Comparison of ENCODE assay signal across 26 cellular contexts in the genomic region with DNA sequence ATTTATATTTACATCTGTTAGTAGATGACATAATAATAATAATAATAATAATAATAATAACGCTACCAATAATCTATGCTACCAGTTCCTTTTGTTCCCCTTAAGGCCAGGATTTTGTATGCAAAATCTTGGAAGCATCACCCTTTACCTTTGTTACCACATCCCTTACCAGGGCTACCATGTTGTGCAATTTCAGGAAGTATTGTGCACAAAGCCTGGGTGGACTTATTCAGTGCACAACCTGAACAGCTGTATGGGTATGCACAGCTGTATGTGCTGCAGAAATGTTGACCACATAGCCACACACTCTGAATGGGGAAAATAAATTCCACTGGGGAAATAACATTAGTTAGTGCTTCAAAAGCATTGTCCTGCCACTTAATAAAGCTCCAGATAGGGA. TPM values are rescaled to one million over a fixed set of nuclear protein-coding genes. Genes with fewer than 3 reads are reported as not detected.
"Had no signal": no experiment of that assay in that cellular context is flagged by ENCODE, and none has a peak within 500 bp of the region (broad histone marks: within the 10 kb centered on the region; RNA-seq: fewer than 3 reads in every experiment).

No MANE protein-coding gene starts in this region.

- H3K36me3 Mint-ChIP-seq: activated naive CD8-positive, alpha-beta T cell treated with anti-CD3 and anti-CD28 coated beads, Interleukin-2, amount 10 ng/mL, durations not matched to agents 7 days and 5 days; brain; natural killer cell; neural progenitor cell had no signal

- H3K27ac ChIP-seq: ascending aorta, heart right ventricle, left lung, lower lobe of right lung, neural progenitor cell, tibial nerve had no signal

- H2AFZ ChIP-seq: neural progenitor cell had no signal

- H3K4me3 ChIP-seq: ascending aorta, esophagus squamous epithelium, heart right ventricle, left lung, lower lobe of right lung, neural progenitor cell, tibial nerve had no signal

- H3K9me3 Mint-ChIP-seq: activated naive CD4-positive, alpha-beta T cell treated with anti-CD3 and anti-CD28 coated beads for 36 hours; activated naive CD8-positive, alpha-beta T cell treated with anti-CD3 and anti-CD28 coated beads, Interleukin-2, amount 10 ng/mL, durations not matched to agents 7 days and 5 days; natural killer cell; neural progenitor cell had no signal

- H3K4me1 ChIP-seq: ascending aorta, heart right ventricle, left lung, lower lobe of right lung, neural progenitor cell, tibial nerve had no signal

- H3K4me3 Mint-ChIP-seq: activated naive CD4-positive, alpha-beta T cell treated with anti-CD3 and anti-CD28 coated beads for 36 hours; activated naive CD8-positive, alpha-beta T cell treated with anti-CD3 and anti-CD28 coated beads, Interleukin-2, amount 10 ng/mL, durations not matched to agents 7 days and 5 days; brain; natural killer cell; neural progenitor cell had no signal

- H3K27ac Mint-ChIP-seq: activated naive CD4-positive, alpha-beta T cell treated with anti-CD3 and anti-CD28 coated beads for 36 hours; natural killer cell; neural progenitor cell had no signal

- H3K4me1 Mint-ChIP-seq: neural progenitor cell had no signal

- H3K27me3 ChIP-seq: ascending aorta, neural progenitor cell had no signal

- H3K4me2 ChIP-seq: neural progenitor cell had no signal

- DNase-seq: activated CD4-positive, alpha-beta T cell treated with anti-CD3 and anti-CD28 coated beads for 4 hours; activated CD4-positive, alpha-beta T cell treated with anti-CD3 and anti-CD28 coated beads, Interleukin-2, amount 50 U/mL, for 4 hours; activated CD8-positive, alpha-beta memory T cell treated with anti-CD3 and anti-CD28 coated beads for 24 hours; activated effector memory CD4-positive, alpha-beta T cell treated with Interleukin-2 at 50 U/mL for 16 hours; activated naive CD4-positive, alpha-beta T cell treated with anti-CD3 and anti-CD28 coated beads for 36 hours; activated naive CD8-positive, alpha-beta T cell treated with anti-CD3 and anti-CD28 coated beads, Interleukin-2, amount 10 ng/mL, durations not matched to agents 7 days and 5 days; caudate nucleus; esophagus squamous epithelium; foreskin melanocyte; heart right ventricle; kidney glomerular epithelial cell; left lung; lower lobe of right lung; natural killer cell; posterior cingulate gyrus; right cardiac atrium; stimulated activated CD4-positive, alpha-beta T cell treated with anti-CD3 and anti-CD28 coated beads, Interleukin-2, amount 100 ng/mL, for 48 hours; stimulated activated naive CD4-positive, alpha-beta T cell treated with Interleukin-2 at 50 U/mL for 16 hours had no signal

- ATAC-seq: heart right ventricle, left lung, lower lobe of right lung, natural killer cell, right cardiac atrium had no signal

- H3K36me3 ChIP-seq: ascending aorta, esophagus squamous epithelium, heart right ventricle, left lung, lower lobe of right lung, neural progenitor cell, tibial nerve had no signal

- H3K9me3 ChIP-seq: ascending aorta, esophagus squamous epithelium, left lung, lower lobe of right lung had no signal

RNA-seq across cellular contexts. Expression of gene CALB2, which starts 19.9 kb away (rescaled TPM):
- total RNA-seq: activated naive CD4-positive, alpha-beta T cell treated with anti-CD3 and anti-CD28 coated beads for 36 hours; activated naive CD8-positive, alpha-beta T cell treated with anti-CD3 and anti-CD28 coated beads, Interleukin-2, amount 10 ng/mL, durations not matched to agents 7 days and 5 days; chondrocyte; endothelial cell of umbilical vein; glomerular endothelial cell; mononuclear cell; natural killer cell had no signal
